In genomic region chr12:103929909-103930786, GRCh38 we compare ENCODE assay signal across 8 cellular contexts.
DNase-seq lines count a peak whose midpoint lies in the region; ATAC-seq and FAIRE-seq lines count a peak whose summit lies in the region.

Gene HSP90B1 (plus strand): TSS chr12:103930410. CDS start chr12:103930516, 106 bp downstream.

- H3K4me3 Mint-ChIP-seq in effector memory CD8-positive, alpha-beta T cell, result peak within 1 kb of the TSS; percentile 91 to 93

- FAIRE-seq in HTR-8/SVneo (lab: Jason Lieb, UNC), result peak; percentile 94

- peak; percentile 98 for DNase-seq in COLO829 (ENCODE audit: low spot score)
- peak; percentile 99 for DNase-seq in HTR-8/SVneo (ENCODE audit: insufficient read length, low spot score)
- peak; percentile 99 for DNase-seq in NOMO-1 treated with dmso at 0.1 percent for 144 hours (lab: John Stamatoyannopoulos, UW; ENCODE audit: unreplicated experiment)
- DNase-seq in activated CD8-positive, alpha-beta memory T cell treated with anti-CD3 and anti-CD28 coated beads for 48 hours (ENCODE audit: low read depth in 2 of 3, low spot score in 2 of 3), result peak; percentile 97 to 100 (median 98)
- DNase-seq in effector memory CD8-positive, alpha-beta T cell, result peak; percentile 99
- peak; percentile 100 for DNase-seq in medulla oblongata (ENCODE audit: extremely low spot score)
- peak; percentile 99 for DNase-seq in stimulated activated CD8-positive, alpha-beta memory T cell treated with anti-CD3 and anti-CD28 coated beads, Interleukin-12 subunit alpha, Interleukin-12 subunit beta, amount 100 ng/mL, for 1 hour (ENCODE audit: low read depth)

- peak; percentile 51 for ATAC-seq in GM21367 (IDR thresholded peaks at IDR 0.05; ENCODE audit: unreplicated experiment)
- ATAC-seq in effector memory CD8-positive, alpha-beta T cell (replicated peaks), result peak; percentile 67

- peaks cover 67% of the 10 kb centered on the region for H3K36me3 Mint-ChIP-seq in effector memory CD8-positive, alpha-beta T cell (ENCODE audit: insufficient read depth)

- H3K4me1 Mint-ChIP-seq in effector memory CD8-positive, alpha-beta T cell (ENCODE audit: low read depth in 2 of 2), result peaks cover 50% of the 10 kb centered on the region in 2 donors

- peak within 1 kb of the TSS; percentile 97 to 99 for H3K27ac Mint-ChIP-seq in effector memory CD8-positive, alpha-beta T cell

- no peaks in the 10 kb centered on the region for H3K27me3 Mint-ChIP-seq in effector memory CD8-positive, alpha-beta T cell

- no peaks in the 10 kb centered on the region for H3K9me3 Mint-ChIP-seq in effector memory CD8-positive, alpha-beta T cell

Comparison
In these comparisons a context has a peak if more than half of its experiments do, and no peak if none do; other contexts are left out.
1. Peak in every context shown above with its lines: DNase-seq and ATAC-seq.